In the genomic region with DNA sequence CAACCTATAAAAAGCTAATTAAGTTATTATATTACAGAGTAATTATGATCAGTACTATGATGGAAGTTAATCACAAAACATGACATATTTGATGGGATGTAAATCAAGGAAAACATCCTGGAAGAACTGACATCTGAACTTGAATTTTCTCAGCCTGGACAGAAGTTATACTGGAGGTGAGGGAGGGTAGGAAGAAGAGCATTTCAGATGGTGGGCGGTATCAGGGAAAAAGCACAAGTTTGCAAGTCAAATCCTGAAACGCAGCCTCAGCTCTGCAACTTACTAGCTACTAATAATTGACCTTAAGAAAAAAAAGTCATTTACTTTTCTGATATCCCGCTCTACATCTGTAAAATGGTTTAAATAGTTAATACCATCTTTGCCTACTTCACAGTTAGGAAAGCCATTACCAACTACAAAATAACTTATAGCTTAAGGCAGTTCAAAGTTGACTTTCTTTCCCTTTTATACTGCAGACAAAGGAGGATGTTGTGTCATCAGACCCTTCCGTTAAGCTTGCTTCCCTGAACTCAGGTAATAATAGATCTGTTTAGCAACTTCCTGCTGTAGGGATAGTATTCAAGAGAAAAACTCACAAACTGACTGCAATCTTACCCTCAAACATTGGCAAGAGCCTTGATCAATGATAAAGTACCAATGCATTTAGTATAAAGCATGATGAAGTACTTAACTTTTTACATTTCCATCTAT, we compare ENCODE assay signal across 12 cellular contexts. TPM values are rescaled to one million over a fixed set of nuclear protein-coding genes. Genes with fewer than 3 reads are reported as not detected.
A peak's percentile ranks its signal among the peaks of the same experiment; 100 is the strongest.
DNase-seq lines count a peak whose midpoint lies in the region; ATAC-seq and TF ChIP-seq lines count a peak whose summit lies in the region.
"Had no signal": no experiment of that assay in that cellular context is flagged by ENCODE, and none has a peak within 500 bp of the region (broad histone marks: within the 10 kb centered on the region; RNA-seq: fewer than 3 reads in every experiment).

No MANE protein-coding gene starts in this region.

- H3K27me3 Mint-ChIP-seq in CD4-positive, alpha-beta memory T cell: no peaks in the 10 kb centered on the region
- no peaks in the 10 kb centered on the region for H3K27me3 Mint-ChIP-seq in H9 (ENCODE audit: low read depth)
- H3K27me3 Mint-ChIP-seq in T-helper 1 cell treated with Interleukin-12 subunit alpha and Interleukin-12 subunit beta and Interleukin-4 antibody, amounts not matched to agents 30 μg/mL and 1 μg/mL, for 36 hours (ENCODE audit: low read depth): no peaks in the 10 kb centered on the region

- H4K8ac ChIP-seq in H9 (replicated peaks; ENCODE audit: insufficient read length, low read depth, low read length): no peak overlapping the region

- H3K56ac ChIP-seq in H9 (ENCODE audit: insufficient read length, low read depth, low read length): no peak overlapping the region

- no peak overlapping the region for H2BK12ac ChIP-seq in H9 (ENCODE audit: insufficient read length, low read depth, low read length)

- H3K4ac ChIP-seq in H9 (ENCODE audit: low read depth, low read length): no peak overlapping the region

- H4K91ac ChIP-seq in H9 (ENCODE audit: insufficient read length, low read depth, low read length): no peak overlapping the region

- no peak overlapping the region for H3K23ac ChIP-seq in H9 (ENCODE audit: insufficient read length, low read depth, low read length)

- no peaks in the 10 kb centered on the region for H3K9me3 ChIP-seq in CD4-positive, alpha-beta memory T cell (ENCODE audit: control insufficient read depth in 1 of 2, low read length in 2 of 2)
- H3K9me3 ChIP-seq in H9 (ENCODE audit: control insufficient read depth, low read depth, low read length): no peaks in the 10 kb centered on the region
- no peaks in the 10 kb centered on the region for H3K9me3 ChIP-seq in A673 (ENCODE audit: low read depth, low read length, poor library complexity, severe bottlenecking)
- H3K9me3 ChIP-seq: right lobe of liver, SJCRH30 had no signal

- H3K27ac ChIP-seq in CD4-positive, alpha-beta memory T cell (ENCODE audit: low read depth, low read length): no peak overlapping the region
- peak overlapping the region; percentile 28 for H3K27ac ChIP-seq in H9 (ENCODE audit: insufficient read length, low read depth, low read length)
- H3K27ac ChIP-seq in A673 (ENCODE audit: low read depth, low read length, poor library complexity, severe bottlenecking): no peak overlapping the region
- H3K27ac ChIP-seq: right lobe of liver, SJCRH30, WERI-Rb-1 had no signal

- POLR2A ChIA-PET in CD4-positive, alpha-beta memory T cell (lab: Charles Lee; ENCODE audit: partially characterized antibody): interaction anchor here (1.1 to 2.1 kb wide), 4 partner anchors 21 to 90 kb away, joined by 3 to 10 read pairs (median 6); partner anchors contain the start of genes NOL7 and RANBP9
- POLR2A ChIA-PET in A673 (lab: Charles Lee; ENCODE audit: low non-redundant PET): interaction anchor here (1.0 kb wide), 1 partner anchor 512 kb away, joined by 3 read pairs; no protein-coding TSS in a partner anchor

- H3K9ac ChIP-seq in H9 (ENCODE audit: extremely low read depth, insufficient read length, low read length): peak overlapping the region; percentile 43

- no peaks in the 10 kb centered on the region for H3K9me3 Mint-ChIP-seq in CD4-positive, alpha-beta memory T cell
- H3K9me3 Mint-ChIP-seq in H9: no peaks in the 10 kb centered on the region
- no peaks in the 10 kb centered on the region for H3K9me3 Mint-ChIP-seq in T-helper 1 cell treated with Interleukin-12 subunit alpha and Interleukin-12 subunit beta and Interleukin-4 antibody, amounts not matched to agents 30 μg/mL and 1 μg/mL, for 36 hours
- H3K9me3 Mint-ChIP-seq: activated T-helper 2 cell treated with anti-CD3 and anti-CD28 coated beads, Interferon-gamma antibody, Interleukin-2, Interleukin-4, amounts not matched to agents 10 μg/mL and 5 μg/mL and 100 μg/mL, durations not matched to agents 14 hours and 24 hours and 36 hours had no signal

- peaks cover 50 to 66% of the 10 kb centered on the region in 2 donors for H3K36me3 Mint-ChIP-seq in CD4-positive, alpha-beta memory T cell
- H3K36me3 Mint-ChIP-seq in H9 (ENCODE audit: insufficient read depth in 1 of 3, low read depth in 3 of 3): peaks cover 14 to 44% (median 25%) of the 10 kb centered on the region in 3 experiments
- peaks cover 48% of the 10 kb centered on the region for H3K36me3 Mint-ChIP-seq in T-helper 1 cell treated with Interleukin-12 subunit alpha and Interleukin-12 subunit beta and Interleukin-4 antibody, amounts not matched to agents 30 μg/mL and 1 μg/mL, for 36 hours (ENCODE audit: low read depth)

- H3K4me1 Mint-ChIP-seq in CD4-positive, alpha-beta memory T cell: peaks cover 14 to 38% (median 22%) of the 10 kb centered on the region in 4 donors
- peaks cover 37 to 45% of the 10 kb centered on the region in 2 experiments for H3K4me1 Mint-ChIP-seq in H9
- H3K4me1 Mint-ChIP-seq in T-helper 1 cell treated with Interleukin-12 subunit alpha and Interleukin-12 subunit beta and Interleukin-4 antibody, amounts not matched to agents 30 μg/mL and 1 μg/mL, for 36 hours (ENCODE audit: low read depth): peaks cover 25% of the 10 kb centered on the region

- H3K4me2 ChIP-seq in H9 (ENCODE audit: insufficient read depth, insufficient read length, low read length): peak overlapping the region; percentile 6

- H3K36me3 ChIP-seq in CD4-positive, alpha-beta memory T cell (ENCODE audit: insufficient read depth, low read length): peaks cover 31% of the 10 kb centered on the region
- H3K36me3 ChIP-seq in A673 (ENCODE audit: insufficient read depth, low read length, poor library complexity, severe bottlenecking): peaks cover 47% of the 10 kb centered on the region

- WGBS in H9 (ENCODE audit: extremely low coverage, insufficient read length, low lambda C conversion rate): no CpG with 5 or more reads among the region's 4 CpGs

- no peak overlapping the region for H2BK5ac ChIP-seq in H9 (ENCODE audit: insufficient read length, low read length)

- no peaks in the 10 kb centered on the region for H3K23me2 ChIP-seq in H9 (ENCODE audit: insufficient read length, low read depth, low read length, poor library complexity, severe bottlenecking)

- ATAC-seq in esophagus mucosa (peak; percentile 46), HG03521 (IDR thresholded peaks at IDR 0.05; ENCODE audit: unreplicated experiment) (no peak)

- CTCF ChIA-PET in CD4-positive, alpha-beta memory T cell (lab: Charles Lee; ENCODE audit: partially characterized antibody): interaction anchor here (0.7 to 1.8 kb wide), 6 partner anchors 11 to 59 kb away, joined by 3 to 7 read pairs (median 4); partner anchors contain the start of gene NOL7
- CTCF ChIA-PET in A673 (lab: Charles Lee): no interaction called here

- H3K4me3 Mint-ChIP-seq in CD4-positive, alpha-beta memory T cell: no peak overlapping the region
- H3K4me3 Mint-ChIP-seq in H9: no peak overlapping the region
- peak overlapping the region; percentile 40 for H3K4me3 Mint-ChIP-seq in T-helper 1 cell treated with Interleukin-12 subunit alpha and Interleukin-12 subunit beta and Interleukin-4 antibody, amounts not matched to agents 30 μg/mL and 1 μg/mL, for 36 hours

- no peak overlapping the region for H3K4me3 ChIP-seq in CD4-positive, alpha-beta memory T cell (ENCODE audit: low read length in 2 of 2)
- H3K4me3 ChIP-seq in A673 (ENCODE audit: low read depth, low read length, poor library complexity, severe bottlenecking): no peak overlapping the region
- H3K4me3 ChIP-seq: right lobe of liver, SJCRH30 had no signal

- H3K14ac ChIP-seq in H9 (ENCODE audit: insufficient read depth, low read length): no peak overlapping the region

- H4K5ac ChIP-seq in H9 (ENCODE audit: insufficient read length, low read depth, low read length): no peak overlapping the region

- H2BK15ac ChIP-seq in H9 (ENCODE audit: low read depth, low read length): no peak overlapping the region

- H3K4me1 ChIP-seq in CD4-positive, alpha-beta memory T cell (ENCODE audit: insufficient read depth, low read length): peaks cover 18% of the 10 kb centered on the region
- H3K4me1 ChIP-seq in H9 (ENCODE audit: insufficient read depth, low read length) (peaks cover 3% of the 10 kb centered on the region), A673 (ENCODE audit: insufficient read depth, low read length, poor library complexity, severe bottlenecking) (no peaks in the 10 kb centered on the region)
- H3K4me1 ChIP-seq: right lobe of liver, SJCRH30 had no signal

- no TSS peak for BruUV-seq in A673 (replicated peaks; lab: Mats Ljungman, UMichigan)

- no peak overlapping the region for H2AFZ ChIP-seq in H9 (ENCODE audit: low read length)

- no peaks in the 10 kb centered on the region for H4K20me1 ChIP-seq in H9 (ENCODE audit: control insufficient read depth, insufficient read depth, insufficient read length)

- no peaks in the 10 kb centered on the region for H3K27me3 ChIP-seq in CD4-positive, alpha-beta memory T cell (ENCODE audit: insufficient read depth, low read length)
- H3K27me3 ChIP-seq in H9 (ENCODE audit: insufficient read depth, low read length): no peaks in the 10 kb centered on the region
- no peaks in the 10 kb centered on the region for H3K27me3 ChIP-seq in A673 (replicated peaks; ENCODE audit: insufficient read depth, low read depth, low read length, poor library complexity)
- H3K27me3 ChIP-seq: right lobe of liver, SJCRH30 had no signal

- no peaks in the 10 kb centered on the region for H3K79me1 ChIP-seq in H9 (ENCODE audit: insufficient read depth, low read depth, low read length, poor library complexity, severe bottlenecking)

- intact Hi-C loops in CD4-positive, alpha-beta memory T cell (cut with micrococcal nuclease): no loop called here
- intact Hi-C loops in A673 (cut with micrococcal nuclease; ENCODE audit: unreplicated experiment): no loop called here

- no peak overlapping the region for H2BK20ac ChIP-seq in H9 (ENCODE audit: low read depth, low read length, poor library complexity, severe bottlenecking)

- peak in 1 of 5 donors; percentile 5 for DNase-seq in CD4-positive, alpha-beta memory T cell
- DNase-seq in H9 (no peak), AG08395 (ENCODE audit: low spot score) (no peak), A673 (ENCODE audit: low spot score) (no peak)
- DNase-seq: NCI-H1694 treated with DMSO at 0.1 percent for 48 hours, right lobe of liver, SJCRH30, WERI-Rb-1 had no signal

- H3K27ac Mint-ChIP-seq in CD4-positive, alpha-beta memory T cell: peak overlapping the region in 6 of 7 donors; percentile 13 to 77 (median 46)
- H3K27ac Mint-ChIP-seq in H9: peak overlapping the region; percentile 3 to 92 (median 26); a peak in 4 of 7 replicates
- peak overlapping the region; percentile 28 for H3K27ac Mint-ChIP-seq in T-helper 1 cell treated with Interleukin-12 subunit alpha and Interleukin-12 subunit beta and Interleukin-4 antibody, amounts not matched to agents 30 μg/mL and 1 μg/mL, for 36 hours
- H3K27ac Mint-ChIP-seq: activated T-helper 2 cell treated with anti-CD3 and anti-CD28 coated beads, Interferon-gamma antibody, Interleukin-2, Interleukin-4, amounts not matched to agents 10 μg/mL and 5 μg/mL and 100 μg/mL, durations not matched to agents 14 hours and 24 hours and 36 hours had no signal

- H3K18ac ChIP-seq in H9 (ENCODE audit: insufficient read length, low read depth, low read length): no peak overlapping the region

- no peaks in the 10 kb centered on the region for H3K79me2 ChIP-seq in H9 (ENCODE audit: insufficient read depth, low read length)

- no peak for TF ChIP-seq CTCF in H9 (conservative IDR thresholded peaks at IDR 0.05)
- no peak for TF ChIP-seq CTCF in A673 (conservative IDR thresholded peaks at IDR 0.05; ENCODE audit: low read depth, low read length)

- no peak overlapping the region for H3T11ph ChIP-seq in H9 (ENCODE audit: low read length)

- H2BK120ac ChIP-seq in H9 (ENCODE audit: low read depth, low read length, poor library complexity, severe bottlenecking): no peak overlapping the region

- H2AK5ac ChIP-seq in H9 (ENCODE audit: insufficient read length, low read length): no peak overlapping the region

RNA-seq across cellular contexts. Expression of gene NOL7, which starts 21.0 kb away (rescaled TPM):
- total RNA-seq in CD4-positive, alpha-beta memory T cell: 10 to 100 TPM; 62.1 to 69.1 TPM
- 100 to 1,000 TPM; 118 to 137 TPM for polyA plus RNA-seq in CD4-positive, alpha-beta memory T cell
- total RNA-seq in H9 (2021) (70.5 and 72.1 TPM in 2 replicates), esophagus mucosa (33.1 TPM), A673 (2021) (95.9 and 102 TPM in 2 replicates)
